Comparison of ENCODE assay signal across 13 cellular contexts in genomic region chr4:112114452-112114851, GRCh38. TPM values are rescaled to one million over a fixed set of nuclear protein-coding genes. Genes with fewer than 3 reads are reported as not detected.
DNase-seq lines count a peak whose midpoint lies in the region; ATAC-seq and TF ChIP-seq lines count a peak whose summit lies in the region.
"Had no signal": no experiment of that assay in that cellular context is flagged by ENCODE, and none has a peak within 500 bp of the region (broad histone marks: within the 10 kb centered on the region; RNA-seq: fewer than 3 reads in every experiment).

No MANE protein-coding gene starts in this region.

- no peaks in the 10 kb centered on the region for H3K4me1 ChIP-seq in HEK293 (ENCODE audit: control insufficient read depth, insufficient read depth, low read length)
- H3K4me1 ChIP-seq in hepatocyte (ENCODE audit: insufficient read depth), result peaks cover 29% of the 10 kb centered on the region
- peaks cover 13% of the 10 kb centered on the region for H3K4me1 ChIP-seq in mucosa of descending colon (ENCODE audit: low read depth)

- CTCF ChIA-PET in HEK293 (lab: Yijun Ruan, JAX), result interaction anchor here (0.6 kb wide), 1 partner anchor 625 kb away, joined by 3 read pairs; no protein-coding TSS in a partner anchor
- CTCF ChIA-PET in RWPE1 (lab: Yijun Ruan, JAX), result interaction anchor here (0.7 kb wide), 1 partner anchor 110 kb away, joined by 4 read pairs; no protein-coding TSS in a partner anchor

- DNase-seq in hepatocyte (ENCODE audit: low spot score) (no peak), mucosa of descending colon (no peak), RWPE1 (ENCODE audit: low spot score) (no peak), Kasumi-1 (lab: John Stamatoyannopoulos, UW) (no peak)
- DNase-seq: CD4-positive, alpha-beta memory T cell; DMS79 treated with DMSO at 0.1 percent for 48 hours; GF-D8; H7 had no signal

- no peak overlapping the region for H2AFZ ChIP-seq in hepatocyte
- H2AFZ ChIP-seq: GM23338 had no signal

- POLR2A ChIA-PET in HEK293 (lab: Yijun Ruan, JAX), result no interaction called here
- POLR2A ChIA-PET in RWPE1 (lab: Yijun Ruan, JAX; ENCODE audit: low non-redundant PET), result no interaction called here

- H3K36me3 ChIP-seq in HEK293 (ENCODE audit: control insufficient read depth in 2 of 2, insufficient read depth in 1 of 2, low read length in 2 of 2), result no peaks in the 10 kb centered on the region
- H3K36me3 ChIP-seq in hepatocyte (replicated peaks; ENCODE audit: insufficient read depth, low read depth), result no peaks in the 10 kb centered on the region
- H3K36me3 ChIP-seq in mucosa of descending colon (ENCODE audit: low read depth), result no peaks in the 10 kb centered on the region
- H3K36me3 ChIP-seq: BLaER1 had no signal

- H3K79me2 ChIP-seq in hepatocyte, result no peaks in the 10 kb centered on the region

- no peaks in the 10 kb centered on the region for H3K9me2 ChIP-seq in hepatocyte (replicated peaks; ENCODE audit: insufficient read depth)

- H3K4me3 ChIP-seq in HEK293 (ENCODE audit: low read depth, low read length) (no peak overlapping the region), hepatocyte (no peak overlapping the region), mucosa of descending colon (no peak overlapping the region)
- H3K4me3 ChIP-seq: BLaER1, GM23338 had no signal

- TF ChIP-seq CTCF in HEK293 (tag by site-specific recombination; IDR thresholded peaks at IDR 0.05), result no peak
- TF ChIP-seq CTCF in VCaP (conservative IDR thresholded peaks at IDR 0.05), result no peak
- no peak for TF ChIP-seq CTCF in hepatocyte (IDR thresholded peaks at IDR 0.05; ENCODE audit: poor library complexity)
- TF ChIP-seq CTCF in mucosa of descending colon (IDR thresholded peaks at IDR 0.05), result no peak
- no peak for TF ChIP-seq CTCF in RWPE1 (conservative IDR thresholded peaks at IDR 0.05; ENCODE audit: low read depth)

- no peak for ATAC-seq in mucosa of descending colon
- ATAC-seq: GM23338, HCT116 had no signal

- intact Hi-C loops in mucosa of descending colon (cut with DNase I, micrococcal nuclease), result no loop called here

- H3K9me3 ChIP-seq in HEK293 (ENCODE audit: control insufficient read depth, insufficient read depth, low read depth, low read length), result no peaks in the 10 kb centered on the region
- no peaks in the 10 kb centered on the region for H3K9me3 ChIP-seq in hepatocyte (ENCODE audit: low read depth)
- no peaks in the 10 kb centered on the region for H3K9me3 ChIP-seq in mucosa of descending colon

- H3K27ac ChIP-seq in HEK293 (ENCODE audit: extremely low read depth, low read depth, low read length) (no peak overlapping the region), VCaP (peak overlapping the region; percentile 96), hepatocyte (peak overlapping the region; percentile 94), RWPE1 (no peak overlapping the region)
- H3K27ac ChIP-seq: BLaER1 had no signal

- no peaks in the 10 kb centered on the region for H3K27me3 ChIP-seq in hepatocyte
- H3K27me3 ChIP-seq: BLaER1 had no signal

- no peaks in the 10 kb centered on the region for H4K20me1 ChIP-seq in hepatocyte (ENCODE audit: insufficient read depth, poor library complexity, severe bottlenecking)
- H4K20me1 ChIP-seq: BLaER1 had no signal

- H3K4me2 ChIP-seq in hepatocyte, result no peak overlapping the region
- H3K4me2 ChIP-seq: BLaER1, GM23338 had no signal

TF ChIP-seq in HEK293, 187 proteins besides CTCF, POLR2A, EP300 and RAD21:
- TF ChIP-seq SP3 (tag by site-specific recombination; IDR thresholded peaks at IDR 0.05), result no peak
- TF ChIP-seq ZNF121 (tag by site-specific recombination; IDR thresholded peaks at IDR 0.05), result peak; percentile 63; the same call in 1 of the 2 replicates
- no peak for TF ChIP-seq SCRT1 (tag by site-specific recombination; IDR thresholded peaks at IDR 0.05; ENCODE audit: borderline replicate concordance)

RNA-seq across cellular contexts. Expression of gene FAM241A, which starts 30.8 kb away (rescaled TPM):
- total RNA-seq in hepatocyte, result 2.0 and 3.2 TPM in 2 replicates
- polyA plus RNA-seq in hepatocyte, result 2.3 and 2.9 TPM in 2 replicates
- 1 to 10 TPM in 2 of 3 donors, under 1 TPM in 1; 0.75 to 2.1 (median 1.8) TPM for total RNA-seq in mucosa of descending colon

Comparison
In these comparisons a context has a peak if more than half of its experiments do, and no peak if none do; other contexts are left out.
1. H3K27ac ChIP-seq: peak in VCaP (single experiment) and hepatocyte (single experiment); none in HEK293 (single experiment) and RWPE1 (single experiment).